15 cellular contexts compared by ENCODE assay signal in the genomic region with DNA sequence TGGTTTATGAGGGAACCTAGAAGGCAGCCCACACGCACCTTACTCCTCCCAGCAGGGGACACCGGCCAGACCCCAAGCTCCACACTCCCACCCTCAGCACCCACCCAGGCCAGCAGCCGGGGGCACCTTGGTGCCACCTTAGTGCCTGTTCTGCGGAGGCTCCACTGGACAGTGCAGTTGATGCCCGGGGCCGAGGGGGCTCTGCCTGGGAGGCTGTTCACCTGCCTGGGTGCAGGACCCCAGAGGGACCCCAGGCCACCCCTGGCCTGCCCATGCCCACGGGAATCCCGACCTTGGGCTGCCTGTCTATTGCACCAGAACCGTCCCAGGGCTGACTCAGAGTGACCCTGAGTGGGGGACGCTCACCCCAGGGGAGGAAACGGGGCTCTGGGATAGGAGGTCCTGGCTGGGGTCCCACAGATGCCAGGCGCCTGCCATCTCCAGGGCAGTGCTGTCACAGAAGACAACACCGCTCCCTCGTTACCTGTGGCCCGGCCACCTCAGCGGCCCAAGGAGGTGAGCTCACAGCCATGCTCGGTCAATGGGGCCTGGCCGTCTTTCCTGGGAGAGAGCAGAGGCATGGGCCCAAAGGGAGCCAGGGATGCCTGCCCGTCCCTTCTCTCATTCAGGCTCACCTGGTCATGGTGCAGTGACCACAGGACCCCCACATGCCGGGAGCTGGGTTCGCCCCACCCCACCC. TPM values are rescaled to one million over a fixed set of nuclear protein-coding genes. Genes with fewer than 3 reads are reported as not detected.
DNase-seq lines count a peak whose midpoint lies in the region; FAIRE-seq and TF ChIP-seq lines count a peak whose summit lies in the region.
"Had no signal": no experiment of that assay in that cellular context is flagged by ENCODE, and none has a peak within 500 bp of the region (broad histone marks: within the 10 kb centered on the region; RNA-seq: fewer than 3 reads in every experiment).

No MANE protein-coding gene starts in this region.

- no peaks in the 10 kb centered on the region for H3K9me3 ChIP-seq in kidney (ENCODE audit: control insufficient read depth in 1 of 2, low read length in 2 of 2)
- H3K9me3 ChIP-seq in spleen = no peaks in the 10 kb centered on the region

- no peak for FAIRE-seq in kidney (lab: Jason Lieb, UNC)
- FAIRE-seq: H1 had no signal

- peaks cover 0 to 18% (median 0%) of the 10 kb centered on the region in 7 donors for H3K27me3 ChIP-seq in spleen (replicated peaks in 1 of 7)

- no peaks in the 10 kb centered on the region for H3K36me3 Mint-ChIP-seq in activated CD4-positive, alpha-beta T cell treated with anti-CD3 and anti-CD28 coated beads, Interleukin-2, amount 10 ng/mL, durations not matched to agents 24 days and 14 days (ENCODE audit: low read depth)

- H3K27ac Mint-ChIP-seq in activated CD4-positive, alpha-beta T cell treated with anti-CD3 and anti-CD28 coated beads, Interleukin-2, amount 10 ng/mL, durations not matched to agents 24 days and 14 days = peak overlapping the region; percentile 29
- H3K27ac Mint-ChIP-seq: B cell; CD4-positive, alpha-beta T cell had no signal

- DNase-seq in activated CD4-positive, alpha-beta T cell treated with anti-CD3 and anti-CD28 coated beads, Interleukin-2, amount 10 ng/mL, durations not matched to agents 24 days and 14 days = no peak
- DNase-seq in activated CD4-positive, alpha-beta T cell treated with anti-CD3 and anti-CD28 coated beads for 1 hour = no peak
- DNase-seq in kidney = peak; percentile 63
- DNase-seq in spleen = peak; percentile 71
- no peak for DNase-seq in dedifferentiated amniotic fluid mesenchymal stem cell (ENCODE audit: extremely low spot score)
- DNase-seq in activated effector memory CD4-positive, alpha-beta T cell treated with anti-CD3 and anti-CD28 coated beads, Interleukin-2, amount 50 U/mL, for 16 hours = no peak
- DNase-seq: CD4-positive, alpha-beta T cell; KG1; NCI-H1417 treated with DMSO at 0.1 percent for 48 hours; NCI-H1930; NCI-H748 treated with DMSO at 0.1 percent for 48 hours had no signal

- H3K9me3 Mint-ChIP-seq in activated CD4-positive, alpha-beta T cell treated with anti-CD3 and anti-CD28 coated beads, Interleukin-2, amount 10 ng/mL, durations not matched to agents 24 days and 14 days = no peaks in the 10 kb centered on the region
- H3K9me3 Mint-ChIP-seq: CD4-positive, alpha-beta T cell had no signal

- no peak for TF ChIP-seq CTCF in kidney (IDR thresholded peaks at IDR 0.05; ENCODE audit: borderline replicate concordance, extremely low read depth, insufficient read depth)
- no peak for TF ChIP-seq CTCF in spleen (IDR thresholded peaks at IDR 0.05 in 8 of 11, conservative IDR thresholded peaks at IDR 0.05 in 3 of 11)

- 78 to 93% (median 92%) methylated on average over 13 to 21 of the region's 21 CpGs for WGBS in spleen, 5 donors

- no peak overlapping the region for H3K4me3 ChIP-seq in kidney (ENCODE audit: low read length in 2 of 2)
- no peak overlapping the region for H3K4me3 ChIP-seq in spleen

- H3K36me3 ChIP-seq in kidney (ENCODE audit: control insufficient read depth in 1 of 2, insufficient read depth in 2 of 2, low read length in 2 of 2) (no peaks in the 10 kb centered on the region), spleen (no peaks in the 10 kb centered on the region)

- H3K4me1 ChIP-seq in kidney (ENCODE audit: control insufficient read depth in 1 of 2, insufficient read depth in 1 of 2, low read depth in 1 of 2, low read length in 2 of 2) (peaks cover 6 to 13% of the 10 kb centered on the region in 2 donors), spleen (peaks cover 0 to 2% (median 0%) of the 10 kb centered on the region in 6 donors)

- H3K9ac ChIP-seq in kidney (ENCODE audit: low read length in 2 of 2) = no peak overlapping the region

- no peak overlapping the region for H3K4me3 Mint-ChIP-seq in activated CD4-positive, alpha-beta T cell treated with anti-CD3 and anti-CD28 coated beads, Interleukin-2, amount 10 ng/mL, durations not matched to agents 24 days and 14 days
- H3K4me3 Mint-ChIP-seq: B cell; CD4-positive, alpha-beta T cell had no signal

- no peak for TF ChIP-seq POLR2A in spleen (IDR thresholded peaks at IDR 0.05)

- intact Hi-C loops in activated CD4-positive, alpha-beta T cell treated with anti-CD3 and anti-CD28 coated beads, Interleukin-2, amount 10 ng/mL, durations not matched to agents 24 days and 14 days (cut with micrococcal nuclease) = no loop called here
- intact Hi-C loops in kidney (cut with DNase I) (no loop called here), spleen (cut with DNase I; ENCODE audit: low total_unique reads) (no loop called here)

- H3K4me1 Mint-ChIP-seq in activated CD4-positive, alpha-beta T cell treated with anti-CD3 and anti-CD28 coated beads, Interleukin-2, amount 10 ng/mL, durations not matched to agents 24 days and 14 days = peaks cover 2% of the 10 kb centered on the region

- H3K27ac ChIP-seq in kidney (ENCODE audit: low read depth in 2 of 2, low read length in 2 of 2) (peak overlapping the region in 1 of 2 donors; percentile 57), spleen (no peak overlapping the region)
- H3K27ac ChIP-seq: 22Rv1 had no signal

- H3K27me3 Mint-ChIP-seq in activated CD4-positive, alpha-beta T cell treated with anti-CD3 and anti-CD28 coated beads, Interleukin-2, amount 10 ng/mL, durations not matched to agents 24 days and 14 days = no peaks in the 10 kb centered on the region
- H3K27me3 Mint-ChIP-seq: B cell; CD4-positive, alpha-beta T cell had no signal

RNA-seq across cellular contexts. Expression of a gene that starts 0.7 kb away (rescaled TPM):
- total RNA-seq in activated CD4-positive, alpha-beta T cell treated with anti-CD3 and anti-CD28 coated beads, Interleukin-2, amount 10 ng/mL, durations not matched to agents 24 days and 14 days = 3.1 and 3.2 TPM in 2 replicates
- 4.6 TPM for total RNA-seq in kidney
- 4.6 TPM for polyA plus RNA-seq in kidney (ENCODE audit: insufficient read depth, low read depth, low replicate concordance)
- total RNA-seq in spleen = 10 to 100 TPM in 1 of 7 donors, 1 to 10 TPM in 6; 2.5 to 10.5 (median 3.4) TPM
- polyA plus RNA-seq in spleen = 10 to 100 TPM in 2 of 3 donors, 1 to 10 TPM in 1; 3.7 to 16.9 (median 11.9) TPM

RNA-seq across cellular contexts. Expression of a gene that starts 7.3 kb away (rescaled TPM):
- total RNA-seq in activated CD4-positive, alpha-beta T cell treated with anti-CD3 and anti-CD28 coated beads, Interleukin-2, amount 10 ng/mL, durations not matched to agents 24 days and 14 days = 86.9 and 87.3 TPM in 2 replicates
- total RNA-seq in kidney = 56.6 TPM
- polyA plus RNA-seq in kidney (ENCODE audit: insufficient read depth, low read depth, low replicate concordance) = 57.4 TPM
- total RNA-seq in spleen = 10 to 100 TPM; 39.1 to 69.7 (median 56.5) TPM
- polyA plus RNA-seq in spleen = 10 to 100 TPM; 39.2 to 66.9 (median 54.0) TPM

RNA-seq across cellular contexts. Expression of a gene that starts 26.8 kb away (rescaled TPM):
- 54.1 and 55.7 TPM in 2 replicates for total RNA-seq in activated CD4-positive, alpha-beta T cell treated with anti-CD3 and anti-CD28 coated beads, Interleukin-2, amount 10 ng/mL, durations not matched to agents 24 days and 14 days
- 39.5 TPM for total RNA-seq in kidney
- 15.9 TPM for polyA plus RNA-seq in kidney (ENCODE audit: insufficient read depth, low read depth, low replicate concordance)
- total RNA-seq in spleen = 10 to 100 TPM; 33.0 to 62.3 (median 41.7) TPM
- polyA plus RNA-seq in spleen = 10 to 100 TPM; 12.6 to 89.7 (median 32.6) TPM

RNA-seq across cellular contexts. Expression of a gene that starts 27.5 kb away (rescaled TPM):
- total RNA-seq in activated CD4-positive, alpha-beta T cell treated with anti-CD3 and anti-CD28 coated beads, Interleukin-2, amount 10 ng/mL, durations not matched to agents 24 days and 14 days = 33.4 and 35.2 TPM in 2 replicates
- total RNA-seq in kidney (12.6 TPM), spleen (10 to 100 TPM; 11.4 to 22.9 (median 13.9) TPM)
- polyA plus RNA-seq in kidney (ENCODE audit: insufficient read depth, low read depth, low replicate concordance) (13.9 TPM), spleen (10 to 100 TPM in 2 of 3 donors, 1 to 10 TPM in 1; 9.8 to 17.8 (median 10.5) TPM)

RNA-seq across cellular contexts. Expression of a gene that starts 34.4 kb away (rescaled TPM):
- total RNA-seq in activated CD4-positive, alpha-beta T cell treated with anti-CD3 and anti-CD28 coated beads, Interleukin-2, amount 10 ng/mL, durations not matched to agents 24 days and 14 days = 1.3 and 2.8 TPM in 2 replicates
- total RNA-seq in kidney (3.1 TPM), spleen (1 to 10 TPM in 3 of 7 donors, under 1 TPM in 1, not detected in 3; 0.87 to 3.6 (median 1.8) TPM)
- polyA plus RNA-seq in kidney (ENCODE audit: insufficient read depth, low read depth, low replicate concordance) (9.9 TPM), spleen (1 to 10 TPM; 1.3 to 5.5 (median 1.4) TPM)
- total RNA-seq: NCI-H460 had no signal

Comparison
In these comparisons a context has a peak if more than half of its experiments do, and no peak if none do; other contexts are left out.
1. DNase-seq: peak in kidney (single experiment) and spleen (single experiment); none in activated CD4-positive, alpha-beta T cell treated with anti-CD3 and anti-CD28 coated beads, Interleukin-2, amount 10 ng/mL, durations not matched to agents 24 days and 14 days (single experiment), activated CD4-positive, alpha-beta T cell treated with anti-CD3 and anti-CD28 coated beads for 1 hour (single experiment), dedifferentiated amniotic fluid mesenchymal stem cell (single experiment) and activated effector memory CD4-positive, alpha-beta T cell treated with anti-CD3 and anti-CD28 coated beads, Interleukin-2, amount 50 U/mL, for 16 hours (single experiment).